10 cellular contexts compared by ENCODE assay signal in genomic region chr12:18302809-18303430, GRCh38. TPM values are rescaled to one million over a fixed set of nuclear protein-coding genes. Genes with fewer than 3 reads are reported as not detected.
"Had no signal": no experiment of that assay in that cellular context is flagged by ENCODE, and none has a peak within 500 bp of the region (broad histone marks: within the 10 kb centered on the region; RNA-seq: fewer than 3 reads in every experiment).

No MANE protein-coding gene starts in this region.

- DNase-seq: H7, KG1 had no signal

- H3K4me2 ChIP-seq: GM23338 had no signal

- H2AFZ ChIP-seq: GM23338 had no signal

- H3K4me3 ChIP-seq: GM23338, HAP-1, K562 had no signal

- H3K27ac ChIP-seq: HL-60 had no signal

- H3K36me3 ChIP-seq: HAP-1 had no signal

- ATAC-seq: GM23338, HCT116, HepG2, K562 had no signal

- H3K27ac Mint-ChIP-seq: GM23338 had no signal

- H3K4me3 Mint-ChIP-seq: GM23338 had no signal

- H3K9me3 ChIP-seq: HAP-1 had no signal

RNA-seq across cellular contexts. Expression of gene PIK3C2G, which starts 41.6 kb away (rescaled TPM):
- total RNA-seq: GM23338, H4, H7, HepG2, HT1080, K562 had no signal
- polyA plus RNA-seq: GM23338, HepG2, K562 had no signal
